In genomic region chr2:26013668-26014067, GRCh38 we compare ENCODE assay signal across 18 cellular contexts. TPM values are rescaled to one million over a fixed set of nuclear protein-coding genes. Genes with fewer than 3 reads are reported as not detected.
DNase-seq lines count a peak whose midpoint lies in the region; ATAC-seq and TF ChIP-seq lines count a peak whose summit lies in the region.
"Had no signal": no experiment of that assay in that cellular context is flagged by ENCODE, and none has a peak within 500 bp of the region (broad histone marks: within the 10 kb centered on the region; RNA-seq: fewer than 3 reads in every experiment).

No MANE protein-coding gene starts in this region.

- in situ Hi-C loops in Panc1 (cut with HindIII; ENCODE audit: low pct_unique_long_range_greater_than_20kb, low sequenced_read_pairs) = no loop called here

- H3K4ac ChIP-seq in mesenchymal stem cell (ENCODE audit: low read depth in 1 of 2, low read length in 2 of 2) = no peak overlapping the region

- no peak for DNase-seq in Caco-2
- no peak for DNase-seq in Panc1 (ENCODE audit: low read depth, low spot score)
- DNase-seq in hepatocyte (ENCODE audit: low spot score) = no peak
- DNase-seq in suprapubic skin (ENCODE audit: low spot score in 2 of 2) = no peak
- DNase-seq in mesenchymal stem cell = no peak
- DNase-seq in MV-4-11 (lab: John Stamatoyannopoulos, UW) = no peak
- DNase-seq in inferior parietal cortex (ENCODE audit: extremely low spot score) = no peak
- DNase-seq: AML-193, DMS 273 treated with DMSO at 0.1 percent for 48 hours, GF-D8, GM23248, HCEC 1CT, NCI-H1694 treated with DMSO at 0.1 percent for 48 hours, NCI-H2227 treated with DMSO at 0.1 percent for 48 hours, NCI-H510A treated with DMSO at 0.1 percent for 48 hours, NCI-H774, SJCRH30 had no signal

- H3K36me3 ChIP-seq in Caco-2 (ENCODE audit: control insufficient read depth, insufficient read depth, low read length) = no peaks in the 10 kb centered on the region
- no peaks in the 10 kb centered on the region for H3K36me3 ChIP-seq in Panc1 (ENCODE audit: control insufficient read depth, insufficient read depth, low read length)
- no peaks in the 10 kb centered on the region for H3K36me3 ChIP-seq in hepatocyte (replicated peaks; ENCODE audit: insufficient read depth, low read depth)
- H3K36me3 ChIP-seq in suprapubic skin = no peaks in the 10 kb centered on the region
- H3K36me3 ChIP-seq in mesenchymal stem cell (ENCODE audit: control insufficient read depth in 1 of 2, insufficient read depth in 2 of 2, low read depth in 1 of 2, low read length in 2 of 2) = no peaks in the 10 kb centered on the region
- H3K36me3 ChIP-seq: SJCRH30 had no signal

- peaks cover 54% of the 10 kb centered on the region for H3K4me1 ChIP-seq in Caco-2
- H3K4me1 ChIP-seq in Panc1 (ENCODE audit: control insufficient read depth, insufficient read depth, low read length) = peaks cover 48% of the 10 kb centered on the region
- H3K4me1 ChIP-seq in hepatocyte (ENCODE audit: insufficient read depth) = peaks cover 34% of the 10 kb centered on the region
- H3K4me1 ChIP-seq in suprapubic skin = peaks cover 73% of the 10 kb centered on the region
- H3K4me1 ChIP-seq in mesenchymal stem cell (ENCODE audit: control insufficient read depth, insufficient read depth, low read depth, low read length) = peaks cover 21% of the 10 kb centered on the region

- no peaks in the 10 kb centered on the region for H3K9me2 ChIP-seq in hepatocyte (replicated peaks; ENCODE audit: insufficient read depth)

- TF ChIP-seq EP300 in suprapubic skin (IDR thresholded peaks at IDR 0.05) = no peak

- H4K8ac ChIP-seq in mesenchymal stem cell (ENCODE audit: low read length) = no peak overlapping the region

- no peak overlapping the region for H4K91ac ChIP-seq in mesenchymal stem cell (ENCODE audit: low read length)

- peaks cover 59% of the 10 kb centered on the region for H3K4me1 Mint-ChIP-seq in Caco-2 (ENCODE audit: low read depth, unreplicated experiment)

- CTCF ChIA-PET in Caco-2 (lab: Charles Lee) = no interaction called here
- CTCF ChIA-PET in Panc1 (lab: Charles Lee) = no interaction called here

- H3K4me3 ChIP-seq in Caco-2 (ENCODE audit: low read depth, low read length) = no peak overlapping the region
- no peak overlapping the region for H3K4me3 ChIP-seq in Panc1 (ENCODE audit: low read depth in 2 of 2, low read length in 2 of 2)
- H3K4me3 ChIP-seq in hepatocyte = no peak overlapping the region
- H3K4me3 ChIP-seq in suprapubic skin = no peak overlapping the region
- no peak overlapping the region for H3K4me3 ChIP-seq in mesenchymal stem cell (ENCODE audit: insufficient read depth in 1 of 2, low read depth in 1 of 2, low read length in 2 of 2)
- H3K4me3 ChIP-seq: GM23248, SJCRH30 had no signal

- H2AFZ ChIP-seq in hepatocyte (no peak overlapping the region), mesenchymal stem cell (ENCODE audit: low read depth, low read length) (no peak overlapping the region)
- H2AFZ ChIP-seq: GM23248 had no signal

- intact Hi-C loops in Caco-2 (cut with micrococcal nuclease; ENCODE audit: unreplicated experiment) (loop anchor here (10.0 kb wide), 1 partner anchor 139 kb away; the partner anchor contains the start of gene ASXL2), Panc1 (cut with micrococcal nuclease; ENCODE audit: unreplicated experiment) (no loop called here)

- H2BK5ac ChIP-seq in mesenchymal stem cell (ENCODE audit: low read depth, low read length, poor library complexity, severe bottlenecking) = no peak overlapping the region

- H3K27me3 ChIP-seq in Caco-2 (replicated peaks; ENCODE audit: control insufficient read depth, insufficient read depth, low read length) (no peaks in the 10 kb centered on the region), Panc1 (ENCODE audit: control insufficient read depth, insufficient read depth, low read length) (no peaks in the 10 kb centered on the region), hepatocyte (no peaks in the 10 kb centered on the region), suprapubic skin (no peaks in the 10 kb centered on the region), mesenchymal stem cell (ENCODE audit: control insufficient read depth in 1 of 2, insufficient read depth in 1 of 2, low read length in 2 of 2) (no peaks in the 10 kb centered on the region)
- H3K27me3 ChIP-seq: SJCRH30 had no signal

- BruUV-seq in Caco-2 (replicated peaks; lab: Mats Ljungman, UMichigan) (no TSS peak), Panc1 (replicated peaks; lab: Mats Ljungman, UMichigan) (no TSS peak)

- H3K79me2 ChIP-seq in hepatocyte = no peaks in the 10 kb centered on the region

- H3K4me2 ChIP-seq in hepatocyte (no peak overlapping the region), mesenchymal stem cell (ENCODE audit: low read length, poor library complexity, severe bottlenecking) (no peak overlapping the region)

- no peak overlapping the region for H2BK12ac ChIP-seq in mesenchymal stem cell (ENCODE audit: low read length in 2 of 2)

- H2BK120ac ChIP-seq in mesenchymal stem cell (ENCODE audit: low read depth, low read length) = no peak overlapping the region

- H3K14ac ChIP-seq in mesenchymal stem cell (ENCODE audit: low read length in 2 of 2) = no peak overlapping the region

- H3K27ac Mint-ChIP-seq in Caco-2 (ENCODE audit: unreplicated experiment) = peak overlapping the region; percentile 91

- peak overlapping the region; percentile 0 for H3K4me3 Mint-ChIP-seq in Caco-2 (ENCODE audit: unreplicated experiment)
- H3K4me3 Mint-ChIP-seq: CD14-positive monocyte had no signal

- 87% methylated on average over 1 of the region's 1 CpG for WGBS in hepatocyte (ENCODE audit: low lambda C conversion rate, missing lambda C conversion rate)
- WGBS in suprapubic skin = 49% methylated on average over 1 of the region's 1 CpG
- 97% methylated on average over 1 of the region's 1 CpG for WGBS in mesenchymal stem cell

- H3K27me3 Mint-ChIP-seq in Caco-2 (ENCODE audit: insufficient read depth, unreplicated experiment) = no peaks in the 10 kb centered on the region

- no peak overlapping the region for H2AK5ac ChIP-seq in mesenchymal stem cell (ENCODE audit: low read length, severe bottlenecking)

- TF ChIP-seq POLR2A in suprapubic skin (IDR thresholded peaks at IDR 0.05) = no peak

- H4K20me1 ChIP-seq in hepatocyte (ENCODE audit: insufficient read depth, poor library complexity, severe bottlenecking) = no peaks in the 10 kb centered on the region

- TF ChIP-seq CTCF in Caco-2 (IDR thresholded peaks at IDR 0.05; ENCODE audit: insufficient read depth in 1 of 2, low read depth in 1 of 2, low read length in 1 of 2, severe bottlenecking in 1 of 2, unreplicated experiment in 1 of 2) (no peak), Panc1 (IDR thresholded peaks at IDR 0.05) (no peak), hepatocyte (IDR thresholded peaks at IDR 0.05; ENCODE audit: poor library complexity) (no peak), suprapubic skin (IDR thresholded peaks at IDR 0.05) (no peak)

- H3K9me3 ChIP-seq in Caco-2 (no peaks in the 10 kb centered on the region), Panc1 (ENCODE audit: control insufficient read depth, insufficient read depth, low read depth, low read length) (peaks cover 4% of the 10 kb centered on the region; the same call in 1 of the 2 replicates), hepatocyte (ENCODE audit: low read depth) (no peaks in the 10 kb centered on the region), suprapubic skin (no peaks in the 10 kb centered on the region), mesenchymal stem cell (ENCODE audit: control insufficient read depth, low read length) (no peaks in the 10 kb centered on the region)

- ATAC-seq in Panc1 = no peak

- H3K18ac ChIP-seq in mesenchymal stem cell (ENCODE audit: low read depth in 1 of 2, low read length in 2 of 2) = no peak overlapping the region

- H3K23ac ChIP-seq in mesenchymal stem cell (ENCODE audit: low read length in 2 of 2) = no peak overlapping the region

- POLR2A ChIA-PET in Caco-2 (lab: Charles Lee) = interaction anchor here (0.6 kb wide), 1 partner anchor 25 kb away, joined by 5 read pairs; no protein-coding TSS in a partner anchor
- POLR2A ChIA-PET in Panc1 (lab: Charles Lee) = interaction anchor here (0.6 kb wide), 1 partner anchor 15 kb away, joined by 5 read pairs; no protein-coding TSS in a partner anchor

- no peak overlapping the region for H3K9ac ChIP-seq in mesenchymal stem cell (ENCODE audit: low read length)
- H3K9ac ChIP-seq: GM23248 had no signal

- no peaks in the 10 kb centered on the region for H3K79me1 ChIP-seq in mesenchymal stem cell (replicated peaks; ENCODE audit: low read length, poor library complexity, severe bottlenecking)

- no peaks in the 10 kb centered on the region for H3K9me3 Mint-ChIP-seq in Caco-2 (ENCODE audit: unreplicated experiment)

- H3K27ac ChIP-seq in Panc1 (ENCODE audit: low read length) (peak overlapping the region; percentile 76), hepatocyte (peak overlapping the region; percentile 94), suprapubic skin (peak overlapping the region; percentile 82), mesenchymal stem cell (ENCODE audit: low read length, poor library complexity, severe bottlenecking) (no peak overlapping the region)
- H3K27ac ChIP-seq: GM23248, SJCRH30 had no signal

- peaks cover 21% of the 10 kb centered on the region for H3K36me3 Mint-ChIP-seq in Caco-2 (ENCODE audit: insufficient read depth, unreplicated experiment)

- no peak overlapping the region for H2BK15ac ChIP-seq in mesenchymal stem cell (ENCODE audit: low read depth, poor library complexity, severe bottlenecking)

RNA-seq across cellular contexts. Expression of gene RAB10, which starts 20.2 kb away (rescaled TPM):
- total RNA-seq in Caco-2 (2022) (203 and 213 TPM in 2 replicates), Panc1 (2021; ENCODE audit: unreplicated experiment) (208 TPM), hepatocyte (110 and 122 TPM in 2 replicates), suprapubic skin (100 to 1,000 TPM; 145 to 171 (median 165) TPM)
- polyA plus RNA-seq in Panc1 (2012; ENCODE audit: insufficient read length) = 153 TPM
- 100 and 107 TPM in 2 replicates for polyA plus RNA-seq in hepatocyte
- polyA plus RNA-seq in mesenchymal stem cell (2013, experiment 1 of 2) = 106 TPM
- 107 TPM for polyA plus RNA-seq in mesenchymal stem cell (2013, experiment 2 of 2)

RNA-seq across cellular contexts. Expression of gene KIF3C, which starts 31.4 kb away (rescaled TPM):
- 7.1 and 9.2 TPM in 2 replicates for total RNA-seq in Caco-2 (2022)
- 55.7 TPM for total RNA-seq in Panc1 (2021; ENCODE audit: unreplicated experiment)
- 77.9 TPM for polyA plus RNA-seq in Panc1 (2012; ENCODE audit: insufficient read length)
- total RNA-seq in hepatocyte = 6.5 and 8.4 TPM in 2 replicates
- 6.9 and 10.9 TPM in 2 replicates for polyA plus RNA-seq in hepatocyte
- 1 to 10 TPM; 3.2 to 5.8 (median 4.7) TPM for total RNA-seq in suprapubic skin
- polyA plus RNA-seq in mesenchymal stem cell (2013, experiment 1 of 2) = 16.9 TPM
- 15.9 TPM for polyA plus RNA-seq in mesenchymal stem cell (2013, experiment 2 of 2)
